ENCODE assay signal across 1 cellular context in the genomic region with DNA sequence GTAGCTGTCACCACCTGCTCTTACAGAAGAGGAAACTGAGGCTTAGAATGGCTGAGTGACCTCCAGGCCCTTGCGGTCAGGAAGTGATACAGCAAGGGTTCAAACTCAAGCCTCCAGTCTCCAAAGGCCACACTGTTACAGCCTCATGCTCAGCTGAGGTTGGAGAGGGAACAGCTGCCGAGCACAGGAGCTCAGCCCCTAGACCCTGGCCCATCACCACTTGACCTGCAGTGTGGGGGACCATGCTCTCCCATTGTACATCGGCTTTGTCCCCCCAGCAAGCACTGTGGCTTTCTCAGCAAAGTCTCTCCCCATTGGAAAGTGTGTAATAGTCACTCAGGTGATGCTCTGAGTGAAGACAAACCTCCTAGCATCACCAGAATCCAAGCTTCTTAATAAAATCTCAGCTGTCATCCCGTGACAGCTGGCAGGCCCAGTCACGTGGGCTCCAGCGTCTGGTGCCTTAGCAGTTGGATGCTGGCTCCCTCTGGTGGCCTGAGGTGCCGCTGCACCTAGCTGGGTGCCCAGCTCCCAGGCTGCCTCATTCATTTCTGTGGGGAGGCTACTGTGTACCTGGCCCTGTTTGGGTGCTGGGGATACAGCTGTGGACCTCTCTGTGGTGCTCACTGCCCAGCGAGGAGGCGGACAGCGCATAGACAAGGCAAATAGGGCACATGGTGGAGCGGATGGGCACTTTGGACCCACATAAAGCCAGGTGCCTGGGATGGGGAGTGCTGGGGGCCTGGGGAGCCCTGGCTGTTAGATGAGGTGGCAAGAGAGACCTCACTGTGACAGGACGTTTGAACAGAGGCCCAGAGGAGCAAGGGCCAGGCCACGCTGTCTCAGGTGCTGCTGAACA.
TF ChIP-seq lines count a peak whose summit lies in the region.

No MANE protein-coding gene starts in this region.

TF ChIP-seq in A549, 52 proteins besides CTCF, POLR2A, EP300 and RAD21 (continued from another document):
- TF ChIP-seq, protein P1, sequence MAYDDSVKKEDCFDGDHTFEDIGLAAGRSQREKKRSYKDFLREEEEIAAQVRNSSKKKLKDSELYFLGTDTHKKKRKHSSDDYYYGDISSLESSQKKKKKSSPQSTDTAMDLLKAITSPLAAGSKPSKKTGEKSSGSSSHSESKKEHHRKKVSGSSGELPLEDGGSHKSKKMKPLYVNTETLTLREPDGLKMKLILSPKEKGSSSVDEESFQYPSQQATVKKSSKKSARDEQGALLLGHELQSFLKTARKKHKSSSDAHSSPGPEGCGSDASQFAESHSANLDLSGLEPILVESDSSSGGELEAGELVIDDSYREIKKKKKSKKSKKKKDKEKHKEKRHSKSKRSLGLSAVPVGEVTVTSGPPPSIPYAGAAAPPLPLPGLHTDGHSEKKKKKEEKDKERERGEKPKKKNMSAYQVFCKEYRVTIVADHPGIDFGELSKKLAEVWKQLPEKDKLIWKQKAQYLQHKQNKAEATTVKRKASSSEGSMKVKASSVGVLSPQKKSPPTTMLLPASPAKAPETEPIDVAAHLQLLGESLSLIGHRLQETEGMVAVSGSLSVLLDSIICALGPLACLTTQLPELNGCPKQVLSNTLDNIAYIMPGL (CRISPR knock-in tag; IDR thresholded peaks at IDR 0.05; ENCODE audit: borderline replicate concordance): no peak
- TF ChIP-seq ZC3H11A (IDR thresholded peaks at IDR 0.05) (no peak), CBX2 (IDR thresholded peaks at IDR 0.05; ENCODE audit: borderline replicate concordance, low read depth) (no peak), ESRRA (IDR thresholded peaks at IDR 0.05; ENCODE audit: borderline replicate concordance, low read length) (no peak), HOXB5 (CRISPR knock-in tag; IDR thresholded peaks at IDR 0.05) (no peak), CHD2 (IDR thresholded peaks at IDR 0.05; ENCODE audit: low read length, partially characterized antibody) (no peak), MAFK (IDR thresholded peaks at IDR 0.05; ENCODE audit: partially characterized antibody) (no peak), SREBF2 (IDR thresholded peaks at IDR 0.05) (no peak), ZFP36 (IDR thresholded peaks at IDR 0.05; ENCODE audit: borderline replicate concordance, partially characterized antibody) (no peak), E2F6 (IDR thresholded peaks at IDR 0.05; ENCODE audit: borderline replicate concordance, low read depth) (no peak), NFE2L2 (conservative IDR thresholded peaks at IDR 0.05; ENCODE audit: low read length) (no peak), CBX8 (IDR thresholded peaks at IDR 0.05) (no peak), HOXA7 (CRISPR knock-in tag; IDR thresholded peaks at IDR 0.05) (no peak), MYC (IDR thresholded peaks at IDR 0.05; ENCODE audit: borderline replicate concordance, low read length) (no peak), ZNF302 (CRISPR knock-in tag; IDR thresholded peaks at IDR 0.05) (no peak), EHF (CRISPR knock-in tag; IDR thresholded peaks at IDR 0.05) (no peak), RNF2 (IDR thresholded peaks at IDR 0.05; ENCODE audit: borderline replicate concordance, low read depth) (no peak), TP53 (CRISPR knock-in tag; IDR thresholded peaks at IDR 0.05) (no peak), HDAC2 (IDR thresholded peaks at IDR 0.05) (no peak), FOXS1 (CRISPR knock-in tag; IDR thresholded peaks at IDR 0.05) (no peak), ELK1 (IDR thresholded peaks at IDR 0.05; ENCODE audit: low read depth, low read length) (no peak), PHF8 (IDR thresholded peaks at IDR 0.05; ENCODE audit: borderline replicate concordance, low read depth) (no peak), JUN (IDR thresholded peaks at IDR 0.05) (no peak), EHMT2 (IDR thresholded peaks at IDR 0.05; ENCODE audit: low read depth) (no peak), REST (IDR thresholded peaks at IDR 0.05) (no peak), BHLHE40 (IDR thresholded peaks at IDR 0.05; ENCODE audit: low read depth, low read length) (peak; percentile 57; the same call in 1 of the 2 replicates), GATA3 (IDR thresholded peaks at IDR 0.05; ENCODE audit: borderline replicate concordance) (no peak)
- TF ChIP-seq, protein P2, sequence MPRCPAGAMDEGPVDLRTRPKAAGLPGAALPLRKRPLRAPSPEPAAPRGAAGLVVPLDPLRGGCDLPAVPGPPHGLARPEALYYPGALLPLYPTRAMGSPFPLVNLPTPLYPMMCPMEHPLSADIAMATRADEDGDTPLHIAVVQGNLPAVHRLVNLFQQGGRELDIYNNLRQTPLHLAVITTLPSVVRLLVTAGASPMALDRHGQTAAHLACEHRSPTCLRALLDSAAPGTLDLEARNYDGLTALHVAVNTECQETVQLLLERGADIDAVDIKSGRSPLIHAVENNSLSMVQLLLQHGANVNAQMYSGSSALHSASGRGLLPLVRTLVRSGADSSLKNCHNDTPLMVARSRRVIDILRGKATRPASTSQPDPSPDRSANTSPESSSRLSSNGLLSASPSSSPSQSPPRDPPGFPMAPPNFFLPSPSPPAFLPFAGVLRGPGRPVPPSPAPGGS (IDR thresholded peaks at IDR 0.05): no peak
- TF ChIP-seq, protein P3, sequence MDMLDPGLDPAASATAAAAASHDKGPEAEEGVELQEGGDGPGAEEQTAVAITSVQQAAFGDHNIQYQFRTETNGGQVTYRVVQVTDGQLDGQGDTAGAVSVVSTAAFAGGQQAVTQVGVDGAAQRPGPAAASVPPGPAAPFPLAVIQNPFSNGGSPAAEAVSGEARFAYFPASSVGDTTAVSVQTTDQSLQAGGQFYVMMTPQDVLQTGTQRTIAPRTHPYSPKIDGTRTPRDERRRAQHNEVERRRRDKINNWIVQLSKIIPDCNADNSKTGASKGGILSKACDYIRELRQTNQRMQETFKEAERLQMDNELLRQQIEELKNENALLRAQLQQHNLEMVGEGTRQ (IDR thresholded peaks at IDR 0.05): peak; percentile 98
- TF ChIP-seq, protein P4, sequence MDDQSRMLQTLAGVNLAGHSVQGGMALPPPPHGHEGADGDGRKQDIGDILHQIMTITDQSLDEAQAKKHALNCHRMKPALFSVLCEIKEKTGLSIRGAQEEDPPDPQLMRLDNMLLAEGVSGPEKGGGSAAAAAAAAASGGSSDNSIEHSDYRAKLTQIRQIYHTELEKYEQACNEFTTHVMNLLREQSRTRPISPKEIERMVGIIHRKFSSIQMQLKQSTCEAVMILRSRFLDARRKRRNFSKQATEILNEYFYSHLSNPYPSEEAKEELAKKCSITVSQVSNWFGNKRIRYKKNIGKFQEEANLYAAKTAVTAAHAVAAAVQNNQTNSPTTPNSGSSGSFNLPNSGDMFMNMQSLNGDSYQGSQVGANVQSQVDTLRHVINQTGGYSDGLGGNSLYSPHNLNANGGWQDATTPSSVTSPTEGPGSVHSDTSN (IDR thresholded peaks at IDR 0.05): 0 out of 2 replicates have a peak, but pooled peaks have one; percentile 48
